ENCODE assay signal across 11 cellular contexts in genomic region chr2:239109041-239109915, GRCh38.
DNase-seq lines count a peak whose midpoint lies in the region; FAIRE-seq and TF ChIP-seq lines count a peak whose summit lies in the region.
"Had no signal": no experiment of that assay in that cellular context is flagged by ENCODE, and none has a peak within 500 bp of the region (broad histone marks: within the 10 kb centered on the region; RNA-seq: fewer than 3 reads in every experiment).

No MANE protein-coding gene starts in this region.

- H3K4me1 ChIP-seq in Peyer's patch = peaks cover 0 to 19% (median 0%) of the 10 kb centered on the region in 4 donors
- peaks cover 0 to 55% (median 23%) of the 10 kb centered on the region in 4 donors for H3K4me1 ChIP-seq in tibial nerve

- DNase-seq in NCI-H345 (lab: John Stamatoyannopoulos, UW) = peak; percentile 14
- DNase-seq in NCI-H345 treated with DMSO at 0.1 percent for 48 hours (lab: John Stamatoyannopoulos, UW; ENCODE audit: unreplicated experiment) = no peak
- peak in 2 of 3 donors; percentile 72 to 80 for DNase-seq in Peyer's patch
- peak; percentile 40 for DNase-seq in glomerular visceral epithelial cell (ENCODE audit: extremely low spot score)
- no peak for DNase-seq in tibial nerve (ENCODE audit: low spot score in 2 of 2)
- DNase-seq in SW 1271 (lab: John Stamatoyannopoulos, UW) = no peak
- DNase-seq in GM12892 (ENCODE audit: insufficient read length) = no peak
- no peak for DNase-seq in RPMI8226
- DNase-seq: activated CD4-positive, CD25-positive, alpha-beta regulatory T cell; NCI-H2171; SJCRH30 had no signal

- TF ChIP-seq CTCF in Peyer's patch (IDR thresholded peaks at IDR 0.05) (no peak), tibial nerve (IDR thresholded peaks at IDR 0.05) (no peak)

- H3K27ac ChIP-seq in Peyer's patch = peak overlapping the region in 2 of 4 donors; percentile 49 to 72
- peak overlapping the region in 3 of 4 donors; percentile 70 to 93 (median 90) for H3K27ac ChIP-seq in tibial nerve
- H3K27ac ChIP-seq: SJCRH30 had no signal

- H3K4me3 ChIP-seq in Peyer's patch (no peak overlapping the region), tibial nerve (no peak overlapping the region)
- H3K4me3 ChIP-seq: SJCRH30 had no signal

- H3K36me3 ChIP-seq in Peyer's patch (peaks cover 0 to 65% (median 0%) of the 10 kb centered on the region in 3 donors), tibial nerve (peaks cover 0 to 78% (median 11%) of the 10 kb centered on the region in 3 donors)
- H3K36me3 ChIP-seq: SJCRH30 had no signal

- H3K27me3 ChIP-seq in Peyer's patch = no peaks in the 10 kb centered on the region
- H3K27me3 ChIP-seq in tibial nerve = no peaks in the 10 kb centered on the region
- H3K27me3 ChIP-seq: SJCRH30 had no signal

- H3K9me3 ChIP-seq in Peyer's patch (no peaks in the 10 kb centered on the region), tibial nerve (no peaks in the 10 kb centered on the region)
- H3K9me3 ChIP-seq: SJCRH30 had no signal

- TF ChIP-seq EP300 in tibial nerve (IDR thresholded peaks at IDR 0.05) = no peak

- no peak for FAIRE-seq in GM12892 (lab: Jason Lieb, UNC)

- 88 to 89% methylated on average over 18 to 19 of the region's 19 CpGs for WGBS in tibial nerve, 2 donors

- no peak for TF ChIP-seq POLR2A in Peyer's patch (IDR thresholded peaks at IDR 0.05)
- no peak for TF ChIP-seq POLR2A in tibial nerve (IDR thresholded peaks at IDR 0.05)
- no peak for TF ChIP-seq POLR2A in GM12892 (IDR thresholded peaks at IDR 0.05; ENCODE audit: low read depth, low read length)

Comparison
In these comparisons a context has a peak if more than half of its experiments do, and no peak if none do; other contexts are left out.
1. DNase-seq: peak in NCI-H345 (single experiment), Peyer's patch (2 of 3) and glomerular visceral epithelial cell (single experiment); none in NCI-H345 treated with DMSO at 0.1 percent for 48 hours (single experiment), tibial nerve (0 of 2), SW 1271 (0 of 2), GM12892 (single experiment) and RPMI8226 (single experiment).